ENCODE assay signal across 19 cellular contexts in genomic region chr17:54194268-54194667, GRCh38.
DNase-seq lines count a peak whose midpoint lies in the region; ATAC-seq and TF ChIP-seq lines count a peak whose summit lies in the region.
"Had no signal": no experiment of that assay in that cellular context is flagged by ENCODE, and none has a peak within 500 bp of the region (broad histone marks: within the 10 kb centered on the region; RNA-seq: fewer than 3 reads in every experiment).

No MANE protein-coding gene starts in this region.

- no peaks in the 10 kb centered on the region for H3K9me3 Mint-ChIP-seq in MCF 10A (ENCODE audit: unreplicated experiment)

- CTCF ChIA-PET in MCF 10A (lab: Yijun Ruan, JAX) = interaction anchor here (1.2 kb wide), 1 partner anchor 9 kb away, joined by 3 read pairs; no protein-coding TSS in a partner anchor

- no peak for TF ChIP-seq CTCF in MCF 10A (IDR thresholded peaks at IDR 0.05; ENCODE audit: unreplicated experiment)

- in situ Hi-C loops in G401 (cut with HindIII; ENCODE audit: low sequenced_read_pairs) = no loop called here

- no peak overlapping the region for H3K27ac Mint-ChIP-seq in MCF 10A (ENCODE audit: low read depth, unreplicated experiment)
- H3K27ac Mint-ChIP-seq: CD4-positive, alpha-beta memory T cell; GM23338; H9 had no signal

- BruUV-seq in MCF 10A (replicated peaks; lab: Mats Ljungman, UMichigan) = no TSS peak

- POLR2A ChIA-PET in MCF 10A (lab: Yijun Ruan, JAX) = interaction anchor here (0.6 kb wide), 1 partner anchor 210 kb away, joined by 3 read pairs; no protein-coding TSS in a partner anchor

- ATAC-seq in GM19328 (IDR thresholded peaks at IDR 0.05; ENCODE audit: unreplicated experiment) = no peak
- ATAC-seq: GM23338, HCT116 had no signal

- no peak overlapping the region for H3K4me3 Mint-ChIP-seq in MCF 10A (ENCODE audit: unreplicated experiment)
- H3K4me3 Mint-ChIP-seq: GM23338, H9 had no signal

- DNase-seq in NCI-H1105 treated with DMSO at 0.1 percent for 48 hours (lab: John Stamatoyannopoulos, UW) = peak; percentile 40
- no peak for DNase-seq in NCI-H1105 (lab: John Stamatoyannopoulos, UW)
- peak; percentile 2 for DNase-seq in G401 (ENCODE audit: low spot score)
- peak; percentile 42 for DNase-seq in inferior parietal cortex (ENCODE audit: extremely low spot score)
- DNase-seq in superior temporal gyrus (ENCODE audit: extremely low spot score) = peak; percentile 59
- no peak for DNase-seq in GDM1 (lab: John Stamatoyannopoulos, UW)
- DNase-seq in MCF 10A (ENCODE audit: unreplicated experiment) = no peak
- DNase-seq: ACHN; AML-193; C1 segment of cervical spinal cord; Calu3; CD4-positive, alpha-beta memory T cell; COR-L47; DMS79; EL; H9 had no signal

- H3K36me3 Mint-ChIP-seq in MCF 10A (ENCODE audit: insufficient read depth, unreplicated experiment) = no peaks in the 10 kb centered on the region
- H3K36me3 Mint-ChIP-seq: CD4-positive, alpha-beta memory T cell had no signal

- H3K27me3 Mint-ChIP-seq in MCF 10A (ENCODE audit: insufficient read depth, unreplicated experiment) = no peaks in the 10 kb centered on the region
- H3K27me3 Mint-ChIP-seq: CD4-positive, alpha-beta memory T cell had no signal

- H3K4me1 Mint-ChIP-seq in MCF 10A (ENCODE audit: insufficient read depth, unreplicated experiment) = peaks cover 10% of the 10 kb centered on the region
- H3K4me1 Mint-ChIP-seq: CD4-positive, alpha-beta memory T cell; GM23338; H9 had no signal

- intact Hi-C loops in MCF 10A (cut with micrococcal nuclease) = no loop called here

Comparison
In these comparisons a context has a peak if more than half of its experiments do, and no peak if none do; other contexts are left out.
1. DNase-seq: peak in NCI-H1105 treated with DMSO at 0.1 percent for 48 hours (single experiment), G401 (single experiment), inferior parietal cortex (single experiment) and superior temporal gyrus (single experiment); none in NCI-H1105 (single experiment), GDM1 (single experiment) and MCF 10A (single experiment).